17 cellular contexts compared by ENCODE assay signal in the genomic region with DNA sequence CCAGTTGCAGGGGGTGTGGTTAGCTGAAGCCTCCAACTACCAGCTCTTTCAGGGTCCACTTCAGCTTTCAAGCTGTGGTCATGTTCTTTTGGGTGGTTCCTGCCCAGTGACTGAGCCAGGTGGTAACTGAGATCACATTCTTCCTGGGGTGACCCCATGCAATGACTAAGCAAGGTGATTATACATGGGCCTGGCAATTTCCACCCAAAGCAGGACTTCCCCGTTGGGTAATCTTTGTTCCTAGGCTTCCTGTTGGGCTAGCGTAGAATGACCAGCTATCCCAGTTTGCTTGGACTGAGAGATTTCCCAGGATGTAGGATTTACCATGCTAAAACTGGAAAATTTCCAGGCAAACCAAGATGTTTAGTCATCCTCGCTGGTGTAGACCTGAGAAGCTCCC. TPM values are rescaled to one million over a fixed set of nuclear protein-coding genes. Genes with fewer than 3 reads are reported as not detected.
"Had no signal": no experiment of that assay in that cellular context is flagged by ENCODE, and none has a peak within 500 bp of the region (broad histone marks: within the 10 kb centered on the region; RNA-seq: fewer than 3 reads in every experiment).

No MANE protein-coding gene starts in this region.

- DNase-seq: activated CD4-positive, CD25-positive, alpha-beta regulatory T cell treated with anti-CD3 and anti-CD28 coated beads, Interleukin-2, amount 50 U/mL, for 72 hours; activated naive CD4-positive, alpha-beta T cell treated with anti-CD3 and anti-CD28 coated beads for 36 hours; glutamatergic neuron; ovary; stimulated activated naive CD8-positive, alpha-beta T cell treated with anti-CD3 and anti-CD28 coated beads, Interleukin-15, Interleukin-2, amounts not matched to agents 100 U/mL and 50 U/mL, for 24 hours; transverse colon had no signal

- H3K27me3 ChIP-seq: cardiac muscle cell, esophagus muscularis mucosa, ovary, transverse colon had no signal

- H3K4me3 ChIP-seq: cardiac muscle cell, esophagus muscularis mucosa, lung, ovary, transverse colon had no signal

- ATAC-seq: sciatic nerve; stimulated activated naive CD8-positive, alpha-beta T cell treated with anti-CD3 and anti-CD28 coated beads, Interleukin-15, Interleukin-2, amounts not matched to agents 100 U/mL and 50 U/mL, for 24 hours had no signal

- H3K27ac ChIP-seq: cardiac muscle cell, esophagus muscularis mucosa, ovary, transverse colon had no signal

- H3K36me3 ChIP-seq: cardiac muscle cell, esophagus muscularis mucosa, ovary, transverse colon had no signal

- H3K4me1 ChIP-seq: transverse colon had no signal

RNA-seq across cellular contexts. Expression of a gene that starts 18.4 kb away (rescaled TPM):
- total RNA-seq: activated CD8-positive, alpha-beta memory T cell treated with anti-CD3 and anti-CD28 coated beads for 36 hours; activated naive CD4-positive, alpha-beta T cell treated with anti-CD3 and anti-CD28 coated beads for 36 hours; astrocyte; cardiac muscle cell; dermis microvascular lymphatic vessel endothelial cell; fibroblast of villous mesenchyme; lung; neural crest cell; pulmonary artery endothelial cell; sciatic nerve; T-helper 2 cell treated with Interferon-gamma antibody and Interleukin-4, amounts not matched to agents 100 ng/mL and 5 ng/mL, for 36 hours had no signal

RNA-seq across cellular contexts. Expression of a gene that starts 25.5 kb away (rescaled TPM):
- total RNA-seq: activated naive CD4-positive, alpha-beta T cell treated with anti-CD3 and anti-CD28 coated beads for 36 hours; T-helper 2 cell treated with Interferon-gamma antibody and Interleukin-4, amounts not matched to agents 100 ng/mL and 5 ng/mL, for 36 hours had no signal
